In genomic region chr10:44977287-44978212, GRCh38 we compare ENCODE assay signal across 8 cellular contexts. TPM values are rescaled to one million over a fixed set of nuclear protein-coding genes. Genes with fewer than 3 reads are reported as not detected.
A peak's percentile ranks its signal among the peaks of the same experiment; 100 is the strongest.
DNase-seq lines count a peak whose midpoint lies in the region; ATAC-seq and TF ChIP-seq lines count a peak whose summit lies in the region.

No MANE protein-coding gene starts in this region.

- no peak for ATAC-seq in HCT116
- ATAC-seq in left lung, result no peak

- TF ChIP-seq POLR2A in HCT116 (IDR thresholded peaks at IDR 0.05; ENCODE audit: borderline replicate concordance, extremely low read depth, insufficient read depth, insufficient read length), result no peak

- RAD21 ChIA-PET in HCT116 (lab: Charles Lee; ENCODE audit: low non-redundant PET in 1 of 2, low total read pairs in 2 of 2, uncharacterized antibody in 2 of 2, unreplicated experiment in 2 of 2), result no interaction called here

- no peaks in the 10 kb centered on the region for H3K36me3 ChIP-seq in HCT116 (ENCODE audit: control insufficient read depth in 1 of 2, insufficient read depth in 2 of 2, low read length in 2 of 2)
- H3K36me3 ChIP-seq in left lung, result peaks cover 0 to 31% of the 10 kb centered on the region in 2 donors
- no peaks in the 10 kb centered on the region for H3K36me3 ChIP-seq in smooth muscle cell (ENCODE audit: low read depth)

- H2AFZ ChIP-seq in HCT116 (ENCODE audit: low read depth, low read length, poor library complexity, severe bottlenecking), result no peak overlapping the region
- H2AFZ ChIP-seq in smooth muscle cell (ENCODE audit: low read depth), result no peak overlapping the region

- H3K27me3 ChIP-seq in HCT116 (ENCODE audit: insufficient read depth, low read length) (no peaks in the 10 kb centered on the region), left lung (no peaks in the 10 kb centered on the region), smooth muscle cell (ENCODE audit: low read depth) (no peaks in the 10 kb centered on the region)

- no peaks in the 10 kb centered on the region for H3K9me3 ChIP-seq in HCT116 (ENCODE audit: control insufficient read depth in 1 of 2, insufficient read depth in 1 of 2, low read depth in 1 of 2, low read length in 2 of 2)
- H3K9me3 ChIP-seq in left lung, result no peaks in the 10 kb centered on the region
- no peaks in the 10 kb centered on the region for H3K9me3 ChIP-seq in smooth muscle cell (replicated peaks; ENCODE audit: low read depth)

- peaks cover 6% of the 10 kb centered on the region for H3F3A ChIP-seq in smooth muscle cell (ENCODE audit: low read depth)

- DNase-seq in HCT116 (ENCODE audit: low read depth, low spot score) (no peak), cardiac fibroblast (ENCODE audit: low read depth in 2 of 2) (peak in 1 of 2 donors; percentile 49), left lung (peak in 1 of 2 donors; percentile 32), smooth muscle cell (lab: John Stamatoyannopoulos, UW; ENCODE audit: unreplicated experiment) (no peak), iPS-NIHi11 (ENCODE audit: low spot score) (no peak), KG1 (lab: John Stamatoyannopoulos, UW) (no peak), DMS114 treated with DMSO at 0.1 percent for 48 hours (lab: John Stamatoyannopoulos, UW; ENCODE audit: unreplicated experiment) (no peak), NCI-H748 (lab: John Stamatoyannopoulos, UW; ENCODE audit: unreplicated experiment) (no peak)

- H3K4me2 ChIP-seq in HCT116 (ENCODE audit: low read length) (peak overlapping the region; percentile 89), smooth muscle cell (peak overlapping the region; percentile 83)

- H3K27ac ChIP-seq in HCT116 (ENCODE audit: low read depth, low read length) (peak overlapping the region; percentile 20; the same call in 1 of the 2 replicates), left lung (peak overlapping the region; percentile 78 to 82), smooth muscle cell (ENCODE audit: low read depth) (peak overlapping the region; percentile 53)

- H3K4me1 ChIP-seq in HCT116 (ENCODE audit: control insufficient read depth in 1 of 2, insufficient read depth in 2 of 2, low read length in 2 of 2) (peaks cover 57 to 73% of the 10 kb centered on the region in 2 experiments), left lung (peaks cover 41 to 97% of the 10 kb centered on the region in 2 donors), smooth muscle cell (ENCODE audit: low read depth) (peaks cover 39% of the 10 kb centered on the region)

- peak overlapping the region; percentile 65 for H3K9ac ChIP-seq in HCT116 (ENCODE audit: low read length)
- H3K9ac ChIP-seq in smooth muscle cell (ENCODE audit: low read depth), result no peak overlapping the region

- POLR2A ChIA-PET in HCT116 (lab: Charles Lee), result interaction anchor here (1.2 to 1.8 kb wide), 4 partner anchors 13 to 40 kb away, joined by 5 to 11 read pairs (median 6); no protein-coding TSS in a partner anchor

- H3K4me3 ChIP-seq in HCT116 (replicated peaks in 1 of 2; ENCODE audit: low read depth in 1 of 2, low read length in 2 of 2) (peak overlapping the region in 1 of 2 experiments; percentile 56; a peak in 3 of 4 replicates), cardiac fibroblast (replicated peaks in 1 of 2; ENCODE audit: low read depth in 2 of 2, low read length in 2 of 2) (peak overlapping the region; percentile 72 to 73), left lung (peak overlapping the region; percentile 26 to 49), smooth muscle cell (peak overlapping the region; percentile 39)

- no peaks in the 10 kb centered on the region for H3K9me2 ChIP-seq in HCT116 (ENCODE audit: insufficient read depth)

- intact Hi-C loops in HCT116 (cut with micrococcal nuclease) (loop anchor here (1.0 kb wide), 1 partner anchor 18 kb away; the partner anchor contains the start of gene RASSF4), left lung (cut with DNase I) (loop anchor here in 1 of 2 donors (5.0 kb wide), 1 partner anchor 45 kb away; no protein-coding TSS in a partner anchor)

- no peak for TF ChIP-seq CTCF in HCT116 (IDR thresholded peaks at IDR 0.05 in 2 of 3, conservative IDR thresholded peaks at IDR 0.05 in 1 of 3; ENCODE audit: borderline replicate concordance in 1 of 3, insufficient read depth in 1 of 3, low read depth in 2 of 3, low read length in 2 of 3)
- no peak for TF ChIP-seq CTCF in cardiac fibroblast (IDR thresholded peaks at IDR 0.05; ENCODE audit: low read depth, low read length)
- TF ChIP-seq CTCF in left lung (IDR thresholded peaks at IDR 0.05), result no peak
- TF ChIP-seq CTCF in smooth muscle cell (IDR thresholded peaks at IDR 0.05; ENCODE audit: borderline replicate concordance, insufficient read depth, poor library complexity, severe bottlenecking), result no peak

- 87% methylated on average over 24 of the region's 25 CpGs for WGBS in smooth muscle cell (ENCODE audit: low lambda C conversion rate)

- no TSS peak for BruUV-seq in HCT116 (replicated peaks; lab: Mats Ljungman, UMichigan)

- CTCF ChIA-PET in HCT116 (lab: Charles Lee), result interaction anchor here (1.3 kb wide), 1 partner anchor 44 kb away, joined by 4 read pairs; no protein-coding TSS in a partner anchor

- H4K20me1 ChIP-seq in HCT116 (ENCODE audit: insufficient read depth) (no peaks in the 10 kb centered on the region), smooth muscle cell (ENCODE audit: low read depth) (no peaks in the 10 kb centered on the region)

- TF ChIP-seq RAD21 in HCT116 (IDR thresholded peaks at IDR 0.05; ENCODE audit: low read depth), result no peak

- H3K79me2 ChIP-seq in HCT116 (ENCODE audit: insufficient read depth, low read length) (no peaks in the 10 kb centered on the region), smooth muscle cell (ENCODE audit: low read depth) (no peaks in the 10 kb centered on the region)

TF ChIP-seq in HCT116, 20 proteins besides CTCF, POLR2A, EP300 and RAD21:
- TF ChIP-seq ZNF274 (IDR thresholded peaks at IDR 0.05; ENCODE audit: low read depth, low read length) (no peak), EGR1 (IDR thresholded peaks at IDR 0.05; ENCODE audit: low read depth) (no peak), REST (IDR thresholded peaks at IDR 0.05; ENCODE audit: low read depth) (no peak), EZH2 (IDR thresholded peaks at IDR 0.05) (no peak), FOSL1 (IDR thresholded peaks at IDR 0.05; ENCODE audit: low read depth) (no peak), POLR2AphosphoS5 (IDR thresholded peaks at IDR 0.05; ENCODE audit: low read depth, low read length) (no peak), SRF (IDR thresholded peaks at IDR 0.05; ENCODE audit: low read depth) (no peak), CBX3 (IDR thresholded peaks at IDR 0.05; ENCODE audit: low read depth) (no peak), ZBTB33 (IDR thresholded peaks at IDR 0.05; ENCODE audit: extremely low read depth, insufficient replicate concordance, low read length) (no peak)

RNA-seq across cellular contexts. Expression of gene DEPP1, which starts 1.1 kb away (rescaled TPM):
- 3.8 TPM for total RNA-seq in HCT116 (2021; ENCODE audit: unreplicated experiment)
- 8.1 and 12.6 TPM in 2 replicates for polyA plus RNA-seq in HCT116 (2012)
- total RNA-seq in left lung, result 10 to 100 TPM; 25.4 to 33.9 TPM
- total RNA-seq in smooth muscle cell, result 10.1 and 13.2 TPM in 2 replicates
- 12.9 and 18.8 TPM in 2 replicates for polyA plus RNA-seq in smooth muscle cell

RNA-seq across cellular contexts. Expression of gene RASSF4, which starts 17.9 kb away (rescaled TPM):
- total RNA-seq in HCT116 (2021; ENCODE audit: unreplicated experiment), result 2.8 TPM
- polyA plus RNA-seq in HCT116 (2012), result 0.96 and 1.8 TPM in 2 replicates
- total RNA-seq in left lung, result 10 to 100 TPM; 52.2 to 54.7 TPM
- 6.5 and 8.3 TPM in 2 replicates for total RNA-seq in smooth muscle cell
- 13.0 and 14.8 TPM in 2 replicates for polyA plus RNA-seq in smooth muscle cell

RNA-seq across cellular contexts. Expression of gene ZNF22, which starts 23.2 kb away (rescaled TPM):
- 13.5 TPM for total RNA-seq in HCT116 (2021; ENCODE audit: unreplicated experiment)
- 5.0 and 7.8 TPM in 2 replicates for polyA plus RNA-seq in HCT116 (2012)
- total RNA-seq in left lung, result 10 to 100 TPM; 19.3 to 24.0 TPM
- total RNA-seq in smooth muscle cell, result 38.9 and 42.6 TPM in 2 replicates
- polyA plus RNA-seq in smooth muscle cell, result 30.7 and 31.3 TPM in 2 replicates

Comparison
In these comparisons a context has a peak if more than half of its experiments do, and no peak if none do; other contexts are left out.
1. H3K27ac ChIP-seq: peak in every context shown above with its lines; median percentile 80 in left lung; 53 in smooth muscle cell; 20 in HCT116.